27 cellular contexts compared by ENCODE assay signal in genomic region chr5:135240283-135240633, GRCh38.
DNase-seq lines count a peak whose midpoint lies in the region; ATAC-seq and TF ChIP-seq lines count a peak whose summit lies in the region.
"Had no signal": no experiment of that assay in that cellular context is flagged by ENCODE, and none has a peak within 500 bp of the region (broad histone marks: within the 10 kb centered on the region; RNA-seq: fewer than 3 reads in every experiment).

No MANE protein-coding gene starts in this region.

- CTCF ChIA-PET in activated naive CD4-positive, alpha-beta T cell treated with anti-CD3 and anti-CD28 coated beads, Interleukin-2, amount 10 ng/mL, durations not matched to agents 7 days and 5 days (lab: Charles Lee) = interaction anchor here (1.2 kb wide), 1 partner anchor 38 kb away, joined by 3 read pairs; no protein-coding TSS in a partner anchor

- H3K9me3 Mint-ChIP-seq in activated naive CD4-positive, alpha-beta T cell treated with anti-CD3 and anti-CD28 coated beads, Interleukin-2, amount 10 ng/mL, durations not matched to agents 7 days and 5 days = no peaks in the 10 kb centered on the region
- H3K9me3 Mint-ChIP-seq in osteocyte (ENCODE audit: unreplicated experiment) = no peaks in the 10 kb centered on the region
- H3K9me3 Mint-ChIP-seq: activated T-cell treated with anti-CD3 and anti-CD28 coated beads, Interleukin-2, amount 50 U/mL, for 72 hours; GM23338; HFFc6; neural progenitor cell; type B pancreatic cell had no signal

- DNase-seq in activated naive CD4-positive, alpha-beta T cell treated with anti-CD3 and anti-CD28 coated beads, Interleukin-2, amount 10 ng/mL, durations not matched to agents 7 days and 5 days = no peak
- no peak for DNase-seq in activated naive CD4-positive, alpha-beta T cell (lab: John Stamatoyannopoulos, UW)
- DNase-seq in colonic mucosa = peak; percentile 13
- peak; percentile 42 for DNase-seq in osteocyte (ENCODE audit: extremely low spot score, unreplicated experiment)
- DNase-seq in vagina (ENCODE audit: extremely low spot score in 2 of 2) = peak; percentile 44 to 70
- no peak for DNase-seq in NCI-H526 (lab: John Stamatoyannopoulos, UW)
- DNase-seq in gastrocnemius medialis = no peak
- DNase-seq: activated CD4-positive, alpha-beta T cell treated with anti-CD3 and anti-CD28 coated beads for 36 hours; activated T-cell treated with anti-CD3 and anti-CD28 coated beads, Interleukin-2, amount 50 U/mL, for 72 hours; brain microvascular endothelial cell; cerebellar nuclear complex; DND-41; GF-D8; HFFc6; hypothalamus; left cardiac atrium; NCI-H146; NCI-H226; SHP77 treated with DMSO at 0.1 percent for 48 hours; stimulated activated CD4-positive, alpha-beta T cell treated with anti-CD3 and anti-CD28 coated beads, Interleukin-4, amount 100 ng/mL, for 1 hour; T-helper 2 cell had no signal

- no peak overlapping the region for H3K27ac ChIP-seq in colonic mucosa
- H3K27ac ChIP-seq in vagina = no peak overlapping the region
- H3K27ac ChIP-seq in gastrocnemius medialis = peak overlapping the region in 1 of 4 donors; percentile 93
- H3K27ac ChIP-seq: brain microvascular endothelial cell, neural progenitor cell, right lobe of liver had no signal

- H3K36me3 ChIP-seq in colonic mucosa (no peaks in the 10 kb centered on the region), vagina (no peaks in the 10 kb centered on the region), gastrocnemius medialis (no peaks in the 10 kb centered on the region)
- H3K36me3 ChIP-seq: brain microvascular endothelial cell, neural progenitor cell, right lobe of liver had no signal

- no peaks in the 10 kb centered on the region for H3K9me3 ChIP-seq in colonic mucosa
- H3K9me3 ChIP-seq in vagina = no peaks in the 10 kb centered on the region
- H3K9me3 ChIP-seq in gastrocnemius medialis = no peaks in the 10 kb centered on the region
- H3K9me3 ChIP-seq: right lobe of liver had no signal

- no peaks in the 10 kb centered on the region for H3K4me1 Mint-ChIP-seq in activated naive CD4-positive, alpha-beta T cell treated with anti-CD3 and anti-CD28 coated beads, Interleukin-2, amount 10 ng/mL, durations not matched to agents 7 days and 5 days
- H3K4me1 Mint-ChIP-seq in osteocyte (ENCODE audit: unreplicated experiment) = peaks cover 30% of the 10 kb centered on the region
- H3K4me1 Mint-ChIP-seq: activated CD4-positive, alpha-beta T cell treated with anti-CD3 and anti-CD28 coated beads for 36 hours had no signal

- intact Hi-C loops in colonic mucosa (cut with DNase I) (no loop called here), vagina (cut with DNase I) (no loop called here), gastrocnemius medialis (cut with DNase I; ENCODE audit: low total_unique reads) (loop anchor here (5.0 to 10.0 kb wide), 2 partner anchors 155 to 192 kb away; partner anchors contain the start of gene MACROH2A1)

- peak overlapping the region; percentile 4 for H3K27ac Mint-ChIP-seq in activated naive CD4-positive, alpha-beta T cell treated with anti-CD3 and anti-CD28 coated beads, Interleukin-2, amount 10 ng/mL, durations not matched to agents 7 days and 5 days
- no peak overlapping the region for H3K27ac Mint-ChIP-seq in osteocyte (ENCODE audit: unreplicated experiment)
- H3K27ac Mint-ChIP-seq: activated CD4-positive, alpha-beta T cell treated with anti-CD3 and anti-CD28 coated beads for 36 hours; activated T-cell treated with anti-CD3 and anti-CD28 coated beads, Interleukin-2, amount 50 U/mL, for 72 hours; GM23338 had no signal

- H3K4me1 ChIP-seq in colonic mucosa = no peaks in the 10 kb centered on the region
- peaks cover 94% of the 10 kb centered on the region for H3K4me1 ChIP-seq in vagina
- H3K4me1 ChIP-seq in gastrocnemius medialis = peaks cover 59 to 72% of the 10 kb centered on the region in 2 donors
- H3K4me1 ChIP-seq: right lobe of liver had no signal

- H3K9ac ChIP-seq in colonic mucosa (ENCODE audit: low read depth in 2 of 2, low read length in 2 of 2) = no peak overlapping the region
- H3K9ac ChIP-seq: neural progenitor cell had no signal

- no peaks in the 10 kb centered on the region for H3K36me3 Mint-ChIP-seq in activated naive CD4-positive, alpha-beta T cell treated with anti-CD3 and anti-CD28 coated beads, Interleukin-2, amount 10 ng/mL, durations not matched to agents 7 days and 5 days
- H3K36me3 Mint-ChIP-seq in osteocyte (ENCODE audit: unreplicated experiment) = no peaks in the 10 kb centered on the region
- H3K36me3 Mint-ChIP-seq: neural progenitor cell, type B pancreatic cell had no signal

- in situ Hi-C loops in gastrocnemius medialis (cut with MboI; ENCODE audit: low sequenced_read_pairs in 4 of 4) = no loop called here

- TF ChIP-seq CTCF in colonic mucosa (IDR thresholded peaks at IDR 0.05) (no peak), osteocyte (IDR thresholded peaks at IDR 0.05) (no peak), vagina (IDR thresholded peaks at IDR 0.05) (no peak), gastrocnemius medialis (IDR thresholded peaks at IDR 0.05 in 4 of 5, conservative IDR thresholded peaks at IDR 0.05 in 1 of 5) (no peak)

- H3K27me3 ChIP-seq in colonic mucosa (no peaks in the 10 kb centered on the region), vagina (no peaks in the 10 kb centered on the region), gastrocnemius medialis (no peaks in the 10 kb centered on the region)
- H3K27me3 ChIP-seq: brain microvascular endothelial cell, neural progenitor cell, right lobe of liver had no signal

- ATAC-seq in GM19463 (IDR thresholded peaks at IDR 0.05; ENCODE audit: unreplicated experiment) (no peak), gastrocnemius medialis (no peak)
- ATAC-seq: activated CD4-positive, alpha-beta T cell treated with anti-CD3 and anti-CD28 coated beads for 36 hours; activated T-cell treated with anti-CD3 and anti-CD28 coated beads, Interleukin-2, amount 50 U/mL, for 72 hours; Panc1; right lobe of liver had no signal

- no peak overlapping the region for H3K4me3 Mint-ChIP-seq in activated naive CD4-positive, alpha-beta T cell treated with anti-CD3 and anti-CD28 coated beads, Interleukin-2, amount 10 ng/mL, durations not matched to agents 7 days and 5 days
- no peak overlapping the region for H3K4me3 Mint-ChIP-seq in osteocyte (ENCODE audit: unreplicated experiment)
- H3K4me3 Mint-ChIP-seq: activated CD4-positive, alpha-beta T cell treated with anti-CD3 and anti-CD28 coated beads for 36 hours; activated T-cell treated with anti-CD3 and anti-CD28 coated beads, Interleukin-2, amount 50 U/mL, for 72 hours; GM23338; HFFc6; neural progenitor cell had no signal

- TF ChIP-seq POLR2A in vagina (IDR thresholded peaks at IDR 0.05) (no peak), gastrocnemius medialis (IDR thresholded peaks at IDR 0.05) (no peak)

- H3K4me3 ChIP-seq in colonic mucosa = no peak overlapping the region
- no peak overlapping the region for H3K4me3 ChIP-seq in vagina
- H3K4me3 ChIP-seq in gastrocnemius medialis = no peak overlapping the region
- H3K4me3 ChIP-seq: GM23338, neural progenitor cell, right lobe of liver had no signal

- H3K27me3 Mint-ChIP-seq in activated naive CD4-positive, alpha-beta T cell treated with anti-CD3 and anti-CD28 coated beads, Interleukin-2, amount 10 ng/mL, durations not matched to agents 7 days and 5 days = peaks cover 51% of the 10 kb centered on the region
- H3K27me3 Mint-ChIP-seq in osteocyte (ENCODE audit: unreplicated experiment) = peaks cover 3% of the 10 kb centered on the region
- H3K27me3 Mint-ChIP-seq: activated CD4-positive, alpha-beta T cell treated with anti-CD3 and anti-CD28 coated beads for 36 hours had no signal

Comparison
In these comparisons a context has a peak if more than half of its experiments do, and no peak if none do; other contexts are left out.
1. DNase-seq: peak in colonic mucosa (single experiment), osteocyte (single experiment) and vagina (2 of 2); none in activated naive CD4-positive, alpha-beta T cell treated with anti-CD3 and anti-CD28 coated beads, Interleukin-2, amount 10 ng/mL, durations not matched to agents 7 days and 5 days (single experiment), activated naive CD4-positive, alpha-beta T cell (0 of 4), NCI-H526 (0 of 2) and gastrocnemius medialis (0 of 2).